11 cellular contexts compared by ENCODE assay signal in the genomic region with DNA sequence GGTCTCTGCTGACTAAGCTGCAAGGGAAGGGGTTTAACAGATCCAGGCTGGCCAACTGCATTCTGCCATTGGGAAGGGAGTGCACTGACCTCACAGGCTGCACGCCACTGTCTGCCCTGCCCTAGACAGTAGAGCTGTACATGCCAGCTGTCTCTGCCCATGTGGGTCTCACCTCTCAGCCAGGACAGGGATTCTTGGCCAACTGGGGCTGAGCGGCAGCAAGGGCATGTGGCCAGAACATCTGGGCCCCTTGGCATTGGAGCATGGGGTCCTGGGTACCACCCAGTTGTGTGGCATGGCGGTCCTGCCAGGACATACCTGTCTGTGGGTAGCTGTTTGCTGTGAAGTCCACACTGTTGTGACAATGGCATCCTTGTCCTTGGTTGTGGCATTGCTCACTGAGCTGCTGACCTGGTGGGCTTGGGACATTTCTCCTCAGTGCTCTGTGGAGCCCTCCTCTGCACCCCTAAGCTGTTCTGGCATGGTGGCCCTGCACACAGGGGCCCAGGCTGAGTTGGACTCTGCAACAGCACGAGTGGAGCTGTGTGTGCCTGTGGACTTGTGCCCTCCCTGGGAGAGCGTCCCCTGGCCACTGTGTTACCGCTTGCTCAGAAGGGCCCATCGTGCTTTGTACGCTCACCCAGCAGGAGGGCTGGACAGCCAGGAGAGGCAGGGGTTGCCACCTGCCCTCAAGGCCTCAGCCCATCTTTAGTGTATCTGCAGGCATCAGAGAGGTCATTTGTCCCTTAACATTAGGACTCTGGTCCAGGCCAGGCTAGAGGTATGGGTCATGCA. TPM values are rescaled to one million over a fixed set of nuclear protein-coding genes. Genes with fewer than 3 reads are reported as not detected.
A peak's percentile ranks its signal among the peaks of the same experiment; 100 is the strongest.
DNase-seq lines count a peak whose midpoint lies in the region; ATAC-seq and TF ChIP-seq lines count a peak whose summit lies in the region.
"Had no signal": no experiment of that assay in that cellular context is flagged by ENCODE, and none has a peak within 500 bp of the region (broad histone marks: within the 10 kb centered on the region; RNA-seq: fewer than 3 reads in every experiment).

No MANE protein-coding gene starts in this region.

- no peak for DNase-seq in activated CD8-positive, alpha-beta T cell treated with anti-CD3 and anti-CD28 coated beads for 36 hours
- DNase-seq in left ventricle myocardium inferior (no peak), spleen (peak; percentile 64), NCI-H524 treated with DMSO at 0.1 percent for 48 hours (lab: John Stamatoyannopoulos, UW) (no peak)
- DNase-seq in activated CD8-positive, alpha-beta memory T cell treated with anti-CD3 and anti-CD28 coated beads for 24 hours = no peak
- DNase-seq: Calu3; NCI-H1092 treated with DMSO at 0.1 percent for 48 hours; NCI-H510A; stimulated activated naive CD4-positive, alpha-beta T cell had no signal

- peaks cover 8% of the 10 kb centered on the region for H3K9me3 Mint-ChIP-seq in activated CD8-positive, alpha-beta T cell treated with anti-CD3 and anti-CD28 coated beads for 36 hours

- no peak for TF ChIP-seq POLR2A in spleen (IDR thresholded peaks at IDR 0.05)

- H3K4me1 ChIP-seq in HEK293 (ENCODE audit: control insufficient read depth, insufficient read depth, low read length) (peaks cover 11% of the 10 kb centered on the region), left ventricle myocardium inferior (peaks cover 94% of the 10 kb centered on the region), spleen (peaks cover 80 to 98% (median 89%) of the 10 kb centered on the region in 6 donors)

- TF ChIP-seq CTCF in HEK293 (tag by site-specific recombination; IDR thresholded peaks at IDR 0.05) = no peak
- TF ChIP-seq CTCF in activated CD8-positive, alpha-beta T cell treated with anti-CD3 and anti-CD28 coated beads for 36 hours (IDR thresholded peaks at IDR 0.05) = no peak
- TF ChIP-seq CTCF in left ventricle myocardium inferior (IDR thresholded peaks at IDR 0.05; ENCODE audit: borderline replicate concordance) = no peak
- no peak for TF ChIP-seq CTCF in spleen (IDR thresholded peaks at IDR 0.05 in 8 of 11, conservative IDR thresholded peaks at IDR 0.05 in 3 of 11)

- no peak overlapping the region for H3K4me3 Mint-ChIP-seq in activated CD8-positive, alpha-beta T cell treated with anti-CD3 and anti-CD28 coated beads for 36 hours

- H3K4me1 Mint-ChIP-seq in activated CD8-positive, alpha-beta T cell treated with anti-CD3 and anti-CD28 coated beads for 36 hours (ENCODE audit: low read depth) = peaks cover 97% of the 10 kb centered on the region

- H3K36me3 ChIP-seq in HEK293 (ENCODE audit: control insufficient read depth in 2 of 2, insufficient read depth in 1 of 2, low read length in 2 of 2) (peaks cover 0 to 83% of the 10 kb centered on the region in 2 experiments; a peak in 1 of 3 replicates), left ventricle myocardium inferior (peaks cover 39% of the 10 kb centered on the region), spleen (peaks cover 3 to 89% (median 61%) of the 10 kb centered on the region in 6 donors)

- intact Hi-C loops in activated CD8-positive, alpha-beta T cell treated with anti-CD3 and anti-CD28 coated beads for 36 hours (cut with micrococcal nuclease) = loop anchor here (5.0 kb wide), 1 partner anchor 47 kb away; the partner anchor contains the start of gene MED15
- intact Hi-C loops in left ventricle myocardium inferior (cut with micrococcal nuclease) = loop anchor here (10.0 kb wide), 1 partner anchor 59 kb away; the partner anchor contains the start of gene KLHL22
- intact Hi-C loops in spleen (cut with DNase I; ENCODE audit: low total_unique reads) = no loop called here

- no peaks in the 10 kb centered on the region for H3K27me3 Mint-ChIP-seq in activated CD8-positive, alpha-beta T cell treated with anti-CD3 and anti-CD28 coated beads for 36 hours

- peak overlapping the region; percentile 95 for H3K27ac Mint-ChIP-seq in activated CD8-positive, alpha-beta T cell treated with anti-CD3 and anti-CD28 coated beads for 36 hours

- H3K27me3 ChIP-seq in left ventricle myocardium inferior (ENCODE audit: low read depth) (no peaks in the 10 kb centered on the region), spleen (replicated peaks in 1 of 7) (no peaks in the 10 kb centered on the region)

- ATAC-seq in activated CD8-positive, alpha-beta T cell treated with anti-CD3 and anti-CD28 coated beads for 36 hours = no peak
- ATAC-seq in HG02759 (IDR thresholded peaks at IDR 0.05; ENCODE audit: unreplicated experiment) = no peak

- CTCF ChIA-PET in HEK293 (lab: Yijun Ruan, JAX) = interaction anchor here (0.6 to 5.9 kb wide), 2 partner anchors 11 to 230 kb away, joined by 3 to 72 read pairs; no protein-coding TSS in a partner anchor
- CTCF ChIA-PET in activated CD8-positive, alpha-beta T cell treated with anti-CD3 and anti-CD28 coated beads for 36 hours (lab: Charles Lee) = interaction anchor here (5.0 to 14.0 kb wide), 2 partner anchors 13 to 45 kb away, joined by 25 to 234 read pairs; partner anchors contain the start of gene MED15

- H3K9me3 ChIP-seq in HEK293 (ENCODE audit: control insufficient read depth, insufficient read depth, low read depth, low read length) (no peaks in the 10 kb centered on the region), left ventricle myocardium inferior (replicated peaks) (no peaks in the 10 kb centered on the region), spleen (peaks cover 0 to 7% (median 2%) of the 10 kb centered on the region in 8 donors)

- H3K36me3 Mint-ChIP-seq in activated CD8-positive, alpha-beta T cell treated with anti-CD3 and anti-CD28 coated beads for 36 hours (ENCODE audit: low read depth) = peaks cover 71% of the 10 kb centered on the region

- WGBS in spleen, 5 donors = 83 to 98% (median 93%) methylated on average over 1 to 8 of the region's 8 CpGs

- H3K4me3 ChIP-seq in HEK293 (ENCODE audit: low read depth, low read length) (no peak overlapping the region), left ventricle myocardium inferior (no peak overlapping the region), spleen (no peak overlapping the region)

- POLR2A ChIA-PET in HEK293 (lab: Yijun Ruan, JAX) = interaction anchor here (0.8 kb wide), 1 partner anchor 14 kb away, joined by 3 read pairs; no protein-coding TSS in a partner anchor
- POLR2A ChIA-PET in activated CD8-positive, alpha-beta T cell treated with anti-CD3 and anti-CD28 coated beads for 36 hours (lab: Charles Lee) = interaction anchor here (3.7 to 7.8 kb wide), 3 partner anchors 11 to 46 kb away, joined by 25 to 86 read pairs (median 48); partner anchors contain the start of gene MED15

- no peak overlapping the region for H3K27ac ChIP-seq in HEK293 (ENCODE audit: extremely low read depth, low read depth, low read length)
- peak overlapping the region; percentile 95 for H3K27ac ChIP-seq in left ventricle myocardium inferior (replicated peaks)
- peak overlapping the region in 7 of 8 donors; percentile 74 to 91 (median 84) for H3K27ac ChIP-seq in spleen

TF ChIP-seq in HEK293, 187 proteins besides CTCF, POLR2A, EP300 and RAD21:
- TF ChIP-seq ZNF16 (tag by site-specific recombination; IDR thresholded peaks at IDR 0.05; ENCODE audit: low read depth) = no peak
- TF ChIP-seq GLIS1 (tag by site-specific recombination; IDR thresholded peaks at IDR 0.05) = peak; percentile 42
- no peak for TF ChIP-seq ZXDB (tag by site-specific recombination; IDR thresholded peaks at IDR 0.05)
TF ChIP-seq in HEK293: peak in this region for 1.

RNA-seq across cellular contexts. Expression of gene MED15, which starts 46.7 kb away (rescaled TPM):
- 100 to 1,000 TPM; 110 to 118 TPM for total RNA-seq in activated CD8-positive, alpha-beta T cell treated with anti-CD3 and anti-CD28 coated beads for 36 hours
- total RNA-seq in left ventricle myocardium inferior (40.3 TPM), spleen (100 to 1,000 TPM in 4 of 7 donors, 10 to 100 TPM in 3; 76.4 to 162 (median 118) TPM)
- 10 to 100 TPM; 32.2 to 80.1 (median 78.3) TPM for polyA plus RNA-seq in spleen

RNA-seq across cellular contexts. Expression of gene KLHL22, which starts 58.5 kb away (rescaled TPM):
- total RNA-seq in activated CD8-positive, alpha-beta T cell treated with anti-CD3 and anti-CD28 coated beads for 36 hours = 10 to 100 TPM; 16.3 to 17.9 TPM
- 16.1 TPM for total RNA-seq in left ventricle myocardium inferior
- total RNA-seq in spleen = 10 to 100 TPM; 20.9 to 40.6 (median 36.0) TPM
- polyA plus RNA-seq in spleen = 10 to 100 TPM; 14.0 to 20.8 (median 15.4) TPM
